12 cellular contexts compared by ENCODE assay signal in the genomic region with DNA sequence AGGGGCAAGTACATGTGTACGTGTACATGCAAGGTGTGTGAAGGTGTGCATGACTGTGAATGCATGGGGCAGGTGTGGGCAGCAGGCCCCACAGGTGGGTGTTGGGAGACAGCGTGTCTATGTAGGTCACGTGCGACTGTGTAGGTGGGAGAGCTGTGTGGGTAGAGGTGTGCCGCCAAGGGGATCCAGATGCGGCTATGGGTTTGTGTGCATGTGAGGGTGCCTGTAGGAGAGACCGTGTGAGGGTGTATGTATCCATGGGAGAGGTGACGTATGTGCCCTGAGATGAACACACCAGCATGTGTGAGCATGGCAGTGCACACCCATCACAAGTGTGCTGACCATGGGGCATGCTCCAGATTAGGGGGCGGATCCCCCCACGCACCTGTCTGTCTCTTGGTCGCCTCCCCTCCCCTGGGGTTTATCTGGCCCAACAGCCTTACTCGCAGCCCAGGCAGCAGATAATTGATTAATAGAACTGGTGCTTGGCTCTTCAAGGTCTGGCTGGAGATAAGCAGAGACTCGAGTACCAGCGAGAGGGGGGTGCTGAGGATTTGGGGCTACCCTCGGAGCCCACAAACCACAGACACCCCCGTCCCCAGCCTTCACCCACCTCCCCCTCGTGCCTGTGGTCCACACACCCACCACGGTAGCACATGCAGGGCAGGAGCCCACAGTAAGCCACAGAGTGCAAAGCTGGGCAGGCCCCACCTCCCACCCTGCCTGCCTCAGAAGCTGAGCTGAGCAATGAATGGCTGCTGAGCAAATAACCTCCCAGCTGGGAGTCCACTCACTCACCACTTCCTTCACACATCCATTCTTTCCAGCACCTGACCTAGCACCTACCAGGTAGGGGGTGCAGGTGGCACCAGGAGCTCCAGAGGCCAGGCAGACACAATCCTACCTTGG. TPM values are rescaled to one million over a fixed set of nuclear protein-coding genes. Genes with fewer than 3 reads are reported as not detected.
DNase-seq lines count a peak whose midpoint lies in the region; ATAC-seq and TF ChIP-seq lines count a peak whose summit lies in the region.
"Had no signal": no experiment of that assay in that cellular context is flagged by ENCODE, and none has a peak within 500 bp of the region (broad histone marks: within the 10 kb centered on the region; RNA-seq: fewer than 3 reads in every experiment).

No MANE protein-coding gene starts in this region.

- no peaks in the 10 kb centered on the region for H3K36me3 Mint-ChIP-seq in mesothelial cell of epicardium
- H3K36me3 Mint-ChIP-seq: stimulated activated naive B cell treated with anti-CD40 and anti-IgM and Interleukin-4, amounts not matched to agents 10 μg/mL and 1 μg/mL and 100 μg/mL, for 72 hours had no signal

- H3K27me3 Mint-ChIP-seq in mesothelial cell of epicardium (ENCODE audit: low read depth) = no peaks in the 10 kb centered on the region

- TF ChIP-seq CTCF in mesothelial cell of epicardium (IDR thresholded peaks at IDR 0.05; ENCODE audit: unreplicated experiment) (no peak), stomach (IDR thresholded peaks at IDR 0.05) (no peak)

- 55 to 70% (median 61%) methylated on average over 18 of the region's 18 CpGs for WGBS in stomach, 5 donors

- no peak for ATAC-seq in HG02610 (IDR thresholded peaks at IDR 0.05; ENCODE audit: unreplicated experiment)

- H3K4me1 ChIP-seq in stomach = peaks cover 5 to 41% (median 23%) of the 10 kb centered on the region in 4 donors
- H3K4me1 ChIP-seq: Caco-2 had no signal

- peak overlapping the region; percentile 74 for H3K27ac Mint-ChIP-seq in mesothelial cell of epicardium
- H3K27ac Mint-ChIP-seq: stimulated activated naive B cell treated with anti-CD40 and anti-IgM and Interleukin-4, amounts not matched to agents 10 μg/mL and 1 μg/mL and 100 μg/mL, for 72 hours; T-helper 2 cell treated with Interferon-gamma antibody and Interleukin-4, amounts not matched to agents 5 μg/mL and 100 μg/mL, for 36 hours had no signal

- no peak overlapping the region for H3K4me3 Mint-ChIP-seq in mesothelial cell of epicardium
- H3K4me3 Mint-ChIP-seq: stimulated activated naive B cell treated with anti-CD40 and anti-IgM and Interleukin-4, amounts not matched to agents 10 μg/mL and 1 μg/mL and 100 μg/mL, for 72 hours; T-helper 2 cell treated with Interferon-gamma antibody and Interleukin-4, amounts not matched to agents 5 μg/mL and 100 μg/mL, for 36 hours had no signal

- no peaks in the 10 kb centered on the region for H3K9me3 Mint-ChIP-seq in mesothelial cell of epicardium
- H3K9me3 Mint-ChIP-seq: stimulated activated naive B cell treated with anti-CD40 and anti-IgM and Interleukin-4, amounts not matched to agents 10 μg/mL and 1 μg/mL and 100 μg/mL, for 72 hours; T-helper 2 cell treated with Interferon-gamma antibody and Interleukin-4, amounts not matched to agents 5 μg/mL and 100 μg/mL, for 36 hours had no signal

- no peaks in the 10 kb centered on the region for H3K9me3 ChIP-seq in stomach
- H3K9me3 ChIP-seq: Caco-2 had no signal

- no peak overlapping the region for H3K4me3 ChIP-seq in stomach

- no peaks in the 10 kb centered on the region for H3K27me3 ChIP-seq in stomach

- no peak overlapping the region for H3K27ac ChIP-seq in stomach

- intact Hi-C loops in stomach (cut with DNase I; ENCODE audit: low total_unique reads) = no loop called here

- no peak for TF ChIP-seq EP300 in stomach (IDR thresholded peaks at IDR 0.05)

- no peak for TF ChIP-seq POLR2A in stomach (IDR thresholded peaks at IDR 0.05)

- H3K36me3 ChIP-seq in stomach = no peaks in the 10 kb centered on the region

- in situ Hi-C loops in KBM-7 (cut with MboI; ENCODE audit: low pct_unique_long_range_greater_than_20kb, low sequenced_read_pairs) = no loop called here

- DNase-seq in stimulated activated CD4-positive, alpha-beta T cell treated with anti-CD3 and anti-CD28 coated beads, Interleukin-4, amount 100 ng/mL, for 24 hours = peak; percentile 22
- DNase-seq in stimulated activated CD4-positive, alpha-beta T cell treated with anti-CD3 and anti-CD28 coated beads, Interleukin-4, amount 100 ng/mL, for 1 hour = no peak
- peak; percentile 30 for DNase-seq in activated CD8-positive, alpha-beta memory T cell treated with anti-CD3 and anti-CD28 coated beads, Interleukin-2, amount 50 U/mL, for 1 hour (ENCODE audit: extremely low read depth)
- DNase-seq in mesothelial cell of epicardium (ENCODE audit: low spot score in 2 of 2, unreplicated experiment in 2 of 2) = no peak
- no peak for DNase-seq in cerebellar nuclear complex (lab: John Stamatoyannopoulos, UW)
- no peak for DNase-seq in KBM-7
- no peak for DNase-seq in stomach
- DNase-seq: MV-4-11; stimulated activated naive B cell treated with anti-CD40 and anti-IgM and Interleukin-4, amounts not matched to agents 10 μg/mL and 1 μg/mL and 100 μg/mL, for 72 hours had no signal

- peaks cover 49% of the 10 kb centered on the region for H3K4me1 Mint-ChIP-seq in mesothelial cell of epicardium

RNA-seq across cellular contexts. Expression of a gene that starts 41.4 kb away (rescaled TPM):
- total RNA-seq in mesothelial cell of epicardium (166 to 173 TPM (median 170 TPM) in 3 replicates), stomach (100 to 1,000 TPM in 1 of 5 donors, 10 to 100 TPM in 4; 25.9 to 103 (median 67.7) TPM)
- 10 to 100 TPM; 17.7 to 20.2 (median 18.2) TPM for polyA plus RNA-seq in stomach

Comparison
In these comparisons a context has a peak if more than half of its experiments do, and no peak if none do; other contexts are left out.
1. DNase-seq: peak in stimulated activated CD4-positive, alpha-beta T cell treated with anti-CD3 and anti-CD28 coated beads, Interleukin-4, amount 100 ng/mL, for 24 hours (single experiment) and activated CD8-positive, alpha-beta memory T cell treated with anti-CD3 and anti-CD28 coated beads, Interleukin-2, amount 50 U/mL, for 1 hour (single experiment); none in stimulated activated CD4-positive, alpha-beta T cell treated with anti-CD3 and anti-CD28 coated beads, Interleukin-4, amount 100 ng/mL, for 1 hour (single experiment), mesothelial cell of epicardium (0 of 2), cerebellar nuclear complex (0 of 2), KBM-7 (single experiment) and stomach (single experiment).